ENCODE assay signal across 17 cellular contexts in genomic region chr16:56822966-56823739, GRCh38. TPM values are rescaled to one million over a fixed set of nuclear protein-coding genes. Genes with fewer than 3 reads are reported as not detected.
"Had no signal": no experiment of that assay in that cellular context is flagged by ENCODE, and none has a peak within 500 bp of the region (broad histone marks: within the 10 kb centered on the region; RNA-seq: fewer than 3 reads in every experiment).

No MANE protein-coding gene starts in this region.

- FAIRE-seq: astrocyte, pancreas had no signal

- H3K4me3 Mint-ChIP-seq: activated naive CD4-positive, alpha-beta T cell treated with anti-CD3 and anti-CD28 coated beads, Interleukin-2, amount 10 ng/mL, durations not matched to agents 7 days and 5 days; immature natural killer cell; nephron progenitor cell; T-cell had no signal

- H3K4me1 Mint-ChIP-seq: activated naive CD4-positive, alpha-beta T cell treated with anti-CD3 and anti-CD28 coated beads, Interleukin-2, amount 10 ng/mL, durations not matched to agents 7 days and 5 days; immature natural killer cell; nephron progenitor cell had no signal

- H3K27ac ChIP-seq: colonic mucosa, esophagus squamous epithelium, pancreas, stomach, vagina had no signal

- ATAC-seq: pancreas, T-cell had no signal

- H3K4me3 ChIP-seq: colonic mucosa, esophagus squamous epithelium, pancreas, stomach, thyroid gland, vagina had no signal

- H3K27me3 ChIP-seq: colonic mucosa, esophagus squamous epithelium, pancreas, stomach, thyroid gland, vagina had no signal

- H3K9me3 Mint-ChIP-seq: activated naive CD4-positive, alpha-beta T cell treated with anti-CD3 and anti-CD28 coated beads, Interleukin-2, amount 10 ng/mL, durations not matched to agents 7 days and 5 days; immature natural killer cell; nephron progenitor cell; T-cell had no signal

- DNase-seq: activated CD4-positive, CD25-positive, alpha-beta regulatory T cell treated with anti-CD3 and anti-CD28 coated beads, Interleukin-2, amount 50 U/mL, for 72 hours; activated naive CD4-positive, alpha-beta T cell treated with anti-CD3 and anti-CD28 coated beads, Interleukin-2, amount 10 ng/mL, durations not matched to agents 7 days and 5 days; activated T-cell treated with anti-CD3 and anti-CD28 coated beads for 4 hours; colonic mucosa; esophagus squamous epithelium; immature natural killer cell; nephron progenitor cell; pancreas; stimulated activated CD4-positive, alpha-beta T cell treated with anti-CD3 and anti-CD28 coated beads, Interleukin-1b, Interleukin-23, amount 100 ng/mL, for 48 hours; stomach; T-cell; T1000; thyroid gland had no signal

- H3K36me3 ChIP-seq: colonic mucosa had no signal

- H3K27ac Mint-ChIP-seq: activated naive CD4-positive, alpha-beta T cell treated with anti-CD3 and anti-CD28 coated beads, Interleukin-2, amount 10 ng/mL, durations not matched to agents 7 days and 5 days; T-cell had no signal

- H3K27me3 Mint-ChIP-seq: activated naive CD4-positive, alpha-beta T cell treated with anti-CD3 and anti-CD28 coated beads, Interleukin-2, amount 10 ng/mL, durations not matched to agents 7 days and 5 days; T-cell had no signal

- H3K9me3 ChIP-seq: colonic mucosa, esophagus squamous epithelium, pancreas, stomach, thyroid gland, vagina had no signal

- H3K4me1 ChIP-seq: colonic mucosa, esophagus squamous epithelium, pancreas, stomach, thyroid gland, vagina had no signal

RNA-seq across cellular contexts. Expression of gene SLC12A3, which starts 41.9 kb away (rescaled TPM):
- total RNA-seq: colonic mucosa, esophagus squamous epithelium, fibroblast of villous mesenchyme, lower leg skin, stomach, thyroid gland, vagina had no signal
